Comparison of ENCODE assay signal across 17 cellular contexts in genomic region chr2:62302763-62303435, GRCh38.
A peak's percentile ranks its signal among the peaks of the same experiment; 100 is the strongest.
DNase-seq lines count a peak whose midpoint lies in the region; ATAC-seq and TF ChIP-seq lines count a peak whose summit lies in the region.
"Had no signal": no experiment of that assay in that cellular context is flagged by ENCODE, and none has a peak within 500 bp of the region (broad histone marks: within the 10 kb centered on the region; RNA-seq: fewer than 3 reads in every experiment).

No MANE protein-coding gene starts in this region.

- no peaks in the 10 kb centered on the region for H3K36me3 Mint-ChIP-seq in T-helper 1 cell treated with Interleukin-12 subunit alpha and Interleukin-12 subunit beta and Interleukin-4 antibody, amounts not matched to agents 30 μg/mL and 1 μg/mL, for 36 hours (ENCODE audit: low read depth)
- no peaks in the 10 kb centered on the region for H3K36me3 Mint-ChIP-seq in activated T-helper 2 cell treated with anti-CD3 and anti-CD28 coated beads, Interferon-gamma antibody, Interleukin-2, Interleukin-4, amounts not matched to agents 10 μg/mL and 5 μg/mL and 100 μg/mL, durations not matched to agents 14 hours and 24 hours and 36 hours (ENCODE audit: low read depth)
- no peaks in the 10 kb centered on the region for H3K36me3 Mint-ChIP-seq in natural killer cell treated with Interleukin-12 subunit alpha and Interleukin-12 subunit beta and Interleukin-15 and Interleukin-18, amount 100 ng/mL, for 72 hours

- intact Hi-C loops in activated T-helper 2 cell treated with anti-CD3 and anti-CD28 coated beads, Interferon-gamma antibody, Interleukin-2, Interleukin-4, amounts not matched to agents 10 μg/mL and 5 μg/mL and 100 μg/mL, durations not matched to agents 14 hours and 24 hours and 36 hours (cut with micrococcal nuclease), result no loop called here
- intact Hi-C loops in posterior vena cava (cut with DNase I), result no loop called here

- no peaks in the 10 kb centered on the region for H3K27me3 ChIP-seq in GM06990 (replicated peaks; ENCODE audit: control insufficient read depth, insufficient read depth, low read length)
- H3K27me3 ChIP-seq: heart right ventricle had no signal

- no peak overlapping the region for H3K4me3 Mint-ChIP-seq in T-helper 1 cell treated with Interleukin-12 subunit alpha and Interleukin-12 subunit beta and Interleukin-4 antibody, amounts not matched to agents 30 μg/mL and 1 μg/mL, for 36 hours
- H3K4me3 Mint-ChIP-seq in activated T-helper 2 cell treated with anti-CD3 and anti-CD28 coated beads, Interferon-gamma antibody, Interleukin-2, Interleukin-4, amounts not matched to agents 10 μg/mL and 5 μg/mL and 100 μg/mL, durations not matched to agents 14 hours and 24 hours and 36 hours (ENCODE audit: low read depth), result no peak overlapping the region
- peak overlapping the region; percentile 95 for H3K4me3 Mint-ChIP-seq in natural killer cell treated with Interleukin-12 subunit alpha and Interleukin-12 subunit beta and Interleukin-15 and Interleukin-18, amount 100 ng/mL, for 72 hours

- peak in 1 of 2 donors; percentile 29 for ATAC-seq in natural killer cell treated with Interleukin-12 subunit alpha and Interleukin-12 subunit beta and Interleukin-15 and Interleukin-18, amount 100 ng/mL, for 72 hours
- ATAC-seq in GM21528 (IDR thresholded peaks at IDR 0.05; ENCODE audit: low FRiP score, unreplicated experiment), result no peak
- ATAC-seq: heart right ventricle, Panc1 had no signal

- no peak overlapping the region for H3K4me3 ChIP-seq in GM06990 (replicated peaks; ENCODE audit: low read depth, low read length)
- H3K4me3 ChIP-seq: heart right ventricle had no signal

- peaks cover 48% of the 10 kb centered on the region for H3K4me1 Mint-ChIP-seq in T-helper 1 cell treated with Interleukin-12 subunit alpha and Interleukin-12 subunit beta and Interleukin-4 antibody, amounts not matched to agents 30 μg/mL and 1 μg/mL, for 36 hours (ENCODE audit: low read depth)
- H3K4me1 Mint-ChIP-seq in activated T-helper 2 cell treated with anti-CD3 and anti-CD28 coated beads, Interferon-gamma antibody, Interleukin-2, Interleukin-4, amounts not matched to agents 10 μg/mL and 5 μg/mL and 100 μg/mL, durations not matched to agents 14 hours and 24 hours and 36 hours (ENCODE audit: low read depth), result peaks cover 50% of the 10 kb centered on the region
- peaks cover 55 to 57% of the 10 kb centered on the region in 2 donors for H3K4me1 Mint-ChIP-seq in natural killer cell treated with Interleukin-12 subunit alpha and Interleukin-12 subunit beta and Interleukin-15 and Interleukin-18, amount 100 ng/mL, for 72 hours (ENCODE audit: low read depth in 2 of 2)

- no peak for TF ChIP-seq CTCF in GM06990 (IDR thresholded peaks at IDR 0.05; ENCODE audit: insufficient read depth, low read length, poor library complexity, severe bottlenecking)

- H3K27ac Mint-ChIP-seq in T-helper 1 cell treated with Interleukin-12 subunit alpha and Interleukin-12 subunit beta and Interleukin-4 antibody, amounts not matched to agents 30 μg/mL and 1 μg/mL, for 36 hours, result peak overlapping the region; percentile 13
- H3K27ac Mint-ChIP-seq in activated T-helper 2 cell treated with anti-CD3 and anti-CD28 coated beads, Interferon-gamma antibody, Interleukin-2, Interleukin-4, amounts not matched to agents 10 μg/mL and 5 μg/mL and 100 μg/mL, durations not matched to agents 14 hours and 24 hours and 36 hours, result peak overlapping the region; percentile 29
- H3K27ac Mint-ChIP-seq in natural killer cell treated with Interleukin-12 subunit alpha and Interleukin-12 subunit beta and Interleukin-15 and Interleukin-18, amount 100 ng/mL, for 72 hours, result peak overlapping the region; percentile 99 to 100

- peaks cover 5% of the 10 kb centered on the region for H3K27me3 Mint-ChIP-seq in T-helper 1 cell treated with Interleukin-12 subunit alpha and Interleukin-12 subunit beta and Interleukin-4 antibody, amounts not matched to agents 30 μg/mL and 1 μg/mL, for 36 hours (ENCODE audit: low read depth)
- H3K27me3 Mint-ChIP-seq in activated T-helper 2 cell treated with anti-CD3 and anti-CD28 coated beads, Interferon-gamma antibody, Interleukin-2, Interleukin-4, amounts not matched to agents 10 μg/mL and 5 μg/mL and 100 μg/mL, durations not matched to agents 14 hours and 24 hours and 36 hours (ENCODE audit: low read depth), result peaks cover 2% of the 10 kb centered on the region
- no peaks in the 10 kb centered on the region for H3K27me3 Mint-ChIP-seq in natural killer cell treated with Interleukin-12 subunit alpha and Interleukin-12 subunit beta and Interleukin-15 and Interleukin-18, amount 100 ng/mL, for 72 hours

- H3K9me3 Mint-ChIP-seq in T-helper 1 cell treated with Interleukin-12 subunit alpha and Interleukin-12 subunit beta and Interleukin-4 antibody, amounts not matched to agents 30 μg/mL and 1 μg/mL, for 36 hours, result no peaks in the 10 kb centered on the region
- no peaks in the 10 kb centered on the region for H3K9me3 Mint-ChIP-seq in activated T-helper 2 cell treated with anti-CD3 and anti-CD28 coated beads, Interferon-gamma antibody, Interleukin-2, Interleukin-4, amounts not matched to agents 10 μg/mL and 5 μg/mL and 100 μg/mL, durations not matched to agents 14 hours and 24 hours and 36 hours
- no peaks in the 10 kb centered on the region for H3K9me3 Mint-ChIP-seq in natural killer cell treated with Interleukin-12 subunit alpha and Interleukin-12 subunit beta and Interleukin-15 and Interleukin-18, amount 100 ng/mL, for 72 hours

- DNase-seq in T-helper 1 cell (no peak), GM06990 (ENCODE audit: extremely low read depth, insufficient read length) (peak; percentile 33), posterior vena cava (ENCODE audit: low spot score) (no peak), GM03348 (ENCODE audit: low spot score) (no peak)
- no peak for DNase-seq in activated T-helper 2 cell treated with anti-CD3 and anti-CD28 coated beads, Interferon-gamma antibody, Interleukin-2, Interleukin-4, amounts not matched to agents 10 μg/mL and 5 μg/mL and 100 μg/mL, durations not matched to agents 14 hours and 24 hours and 36 hours (ENCODE audit: low spot score)
- DNase-seq in natural killer cell treated with Interleukin-12 subunit alpha and Interleukin-12 subunit beta and Interleukin-15 and Interleukin-18, amount 100 ng/mL, for 72 hours (ENCODE audit: low spot score), result no peak
- DNase-seq: activated CD4-positive, alpha-beta T cell treated with anti-CD3 and anti-CD28 coated beads for 1 hour; DMS153; heart right ventricle; NCI-H1436 treated with DMSO at 0.1 percent for 48 hours; NCI-H774; stimulated activated CD4-positive, alpha-beta T cell treated with anti-CD3 and anti-CD28 coated beads, Interleukin-2, amount 100 ng/mL, for 24 hours; substantia nigra; T1000 had no signal

- no peaks in the 10 kb centered on the region for H3K36me3 ChIP-seq in GM06990 (ENCODE audit: control insufficient read depth, insufficient read depth, low read length)
- H3K36me3 ChIP-seq: heart right ventricle had no signal

Comparison
In these comparisons a context has a peak if more than half of its experiments do, and no peak if none do; other contexts are left out.
1. H3K27ac Mint-ChIP-seq: peak in every context shown above with its lines; median percentile 100 in natural killer cell treated with Interleukin-12 subunit alpha and Interleukin-12 subunit beta and Interleukin-15 and Interleukin-18, amount 100 ng/mL, for 72 hours; 29 in activated T-helper 2 cell treated with anti-CD3 and anti-CD28 coated beads, Interferon-gamma antibody, Interleukin-2, Interleukin-4, amounts not matched to agents 10 μg/mL and 5 μg/mL and 100 μg/mL, durations not matched to agents 14 hours and 24 hours and 36 hours; 13 in T-helper 1 cell treated with Interleukin-12 subunit alpha and Interleukin-12 subunit beta and Interleukin-4 antibody, amounts not matched to agents 30 μg/mL and 1 μg/mL, for 36 hours.